24 cellular contexts compared by ENCODE assay signal in the genomic region with DNA sequence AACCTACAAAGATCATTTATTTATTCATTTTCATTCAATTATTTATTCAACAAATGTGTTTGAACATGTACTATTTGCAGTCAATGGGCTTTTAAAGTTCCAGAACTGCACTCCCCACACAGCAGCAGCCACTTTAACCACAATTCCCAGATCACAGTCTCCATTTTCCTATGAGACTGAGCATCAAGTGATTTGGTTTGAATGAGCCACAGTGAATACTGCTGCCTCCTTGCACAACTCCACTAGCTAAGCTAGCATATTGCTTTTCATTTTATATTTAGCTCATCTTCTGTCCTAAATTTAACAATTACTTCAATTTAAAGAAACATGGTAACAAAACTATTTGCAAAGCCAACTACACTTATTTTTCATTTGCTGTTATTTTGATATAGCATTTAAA.
"Had no signal": no experiment of that assay in that cellular context is flagged by ENCODE, and none has a peak within 500 bp of the region (broad histone marks: within the 10 kb centered on the region; RNA-seq: fewer than 3 reads in every experiment).

No MANE protein-coding gene starts in this region.

- DNase-seq: dermis blood vessel endothelial cell; effector memory CD4-positive, alpha-beta T cell; erythroblast; esophagus squamous epithelium; head of caudate nucleus; kidney; naive thymus-derived CD4-positive, alpha-beta T cell; nucleus accumbens; right lobe of liver; stimulated activated CD4-positive, alpha-beta T cell treated with anti-CD3 and anti-CD28 coated beads, Interleukin-12 subunit alpha, Interleukin-12 subunit beta, amount 100 ng/mL, for 4 hours; stimulated activated CD4-positive, alpha-beta T cell treated with anti-CD3 and anti-CD28 coated beads, Interleukin-1b, Interleukin-23, amount 100 ng/mL, for 48 hours; stimulated activated CD4-positive, alpha-beta T cell treated with anti-CD3 and anti-CD28 coated beads, Interleukin-4, amount 100 ng/mL, for 1 hour; stimulated activated CD8-positive, alpha-beta memory T cell treated with anti-CD3 and anti-CD28 coated beads, Interleukin-4, amount 100 ng/mL, for 48 hours; stimulated activated naive CD4-positive, alpha-beta T cell; stimulated activated naive CD8-positive, alpha-beta T cell treated with anti-CD3 and anti-CD28 coated beads, Interleukin-15, amount 100 ng/mL, for 72 hours; transverse colon; upper lobe of right lung; uterus had no signal

- H3K4me3 ChIP-seq: coronary artery, esophagus squamous epithelium, lung, prostate gland, right lobe of liver, smooth muscle cell, suprapubic skin, transverse colon, upper lobe of right lung, uterus had no signal

- ATAC-seq: left lobe of liver; naive thymus-derived CD4-positive, alpha-beta T cell; right lobe of liver; stimulated activated naive CD8-positive, alpha-beta T cell treated with anti-CD3 and anti-CD28 coated beads, Interleukin-15, amount 100 ng/mL, for 72 hours; upper lobe of right lung had no signal
